ENCODE assay signal across 15 cellular contexts in genomic region chr20:10784337-10785183, GRCh38.
A peak's percentile ranks its signal among the peaks of the same experiment; 100 is the strongest.
DNase-seq lines count a peak whose midpoint lies in the region; ATAC-seq and TF ChIP-seq lines count a peak whose summit lies in the region.
"Had no signal": no experiment of that assay in that cellular context is flagged by ENCODE, and none has a peak within 500 bp of the region (broad histone marks: within the 10 kb centered on the region; RNA-seq: fewer than 3 reads in every experiment).

No MANE protein-coding gene starts in this region.

- H3K4me1 ChIP-seq in OCI-LY3 (ENCODE audit: low read length) (peaks cover 55% of the 10 kb centered on the region), hepatocyte (ENCODE audit: insufficient read depth) (peaks cover 6% of the 10 kb centered on the region)
- H3K4me1 ChIP-seq: sigmoid colon, upper lobe of right lung had no signal

- in situ Hi-C loops in ACHN (cut with HindIII; ENCODE audit: low pct_ligation_motif_present, low pct_unique_long_range_greater_than_20kb, low sequenced_read_pairs), result no loop called here

- peak overlapping the region; percentile 48 for H3K4me2 ChIP-seq in OCI-LY3 (ENCODE audit: low read length)
- peak overlapping the region; percentile 18 for H3K4me2 ChIP-seq in hepatocyte

- H4K20me1 ChIP-seq in OCI-LY3 (ENCODE audit: insufficient read depth, low read length) (no peaks in the 10 kb centered on the region), hepatocyte (ENCODE audit: insufficient read depth, poor library complexity, severe bottlenecking) (no peaks in the 10 kb centered on the region)

- H3K9me2 ChIP-seq in hepatocyte (replicated peaks; ENCODE audit: insufficient read depth), result no peaks in the 10 kb centered on the region

- DNase-seq in NCI-H510A treated with DMSO at 0.1 percent for 48 hours (lab: John Stamatoyannopoulos, UW), result peak; percentile 82
- DNase-seq in NCI-H510A (lab: John Stamatoyannopoulos, UW), result no peak
- peak; percentile 21 for DNase-seq in hepatocyte (ENCODE audit: low spot score)
- DNase-seq in AG08395 (ENCODE audit: low spot score), result no peak
- no peak for DNase-seq in ACHN
- no peak for DNase-seq in stimulated activated naive CD4-positive, alpha-beta T cell treated with Interleukin-2 at 50 U/mL for 16 hours (lab: John Stamatoyannopoulos, UW)
- DNase-seq: activated gamma-delta T cell treated with Interleukin-2 at 50 U/mL for 16 hours; CD8-positive, alpha-beta memory T cell; NCI-H1092; sigmoid colon; stimulated activated CD4-positive, alpha-beta T cell treated with anti-CD3 and anti-CD28 coated beads, Interleukin-4, amount 100 ng/mL, for 4 hours; upper lobe of right lung had no signal

- H3K27ac ChIP-seq in OCI-LY3 (ENCODE audit: low read length), result no peak overlapping the region
- peak overlapping the region; percentile 27 for H3K27ac ChIP-seq in hepatocyte
- H3K27ac ChIP-seq: sigmoid colon, upper lobe of right lung had no signal

- no peak overlapping the region for H3K9ac ChIP-seq in OCI-LY3 (ENCODE audit: low read length)

- no peaks in the 10 kb centered on the region for H3K27me3 ChIP-seq in OCI-LY3 (ENCODE audit: low read depth, low read length)
- no peaks in the 10 kb centered on the region for H3K27me3 ChIP-seq in hepatocyte
- H3K27me3 ChIP-seq: sigmoid colon, upper lobe of right lung had no signal

- no peak for ATAC-seq in GM19455 (IDR thresholded peaks at IDR 0.05; ENCODE audit: unreplicated experiment)
- ATAC-seq: SK-N-SH treated with all-trans-retinoic acid at 6 μM for 48 hours, upper lobe of right lung had no signal

- H3K36me3 ChIP-seq in OCI-LY3 (replicated peaks; ENCODE audit: low read depth, low read length) (no peaks in the 10 kb centered on the region), hepatocyte (replicated peaks; ENCODE audit: insufficient read depth, low read depth) (no peaks in the 10 kb centered on the region)
- H3K36me3 ChIP-seq: sigmoid colon, upper lobe of right lung had no signal

- H3K9me3 ChIP-seq in OCI-LY3 (ENCODE audit: insufficient read depth, low read length) (no peaks in the 10 kb centered on the region), hepatocyte (ENCODE audit: low read depth) (no peaks in the 10 kb centered on the region)
- H3K9me3 ChIP-seq: sigmoid colon, upper lobe of right lung had no signal

- no peak for TF ChIP-seq CTCF in OCI-LY3 (IDR thresholded peaks at IDR 0.05; ENCODE audit: low read depth, low read length)
- TF ChIP-seq CTCF in hepatocyte (IDR thresholded peaks at IDR 0.05; ENCODE audit: poor library complexity), result no peak

- 74% methylated on average over 8 of the region's 8 CpGs for WGBS in hepatocyte (ENCODE audit: low lambda C conversion rate, missing lambda C conversion rate)

- H2AFZ ChIP-seq in OCI-LY3 (ENCODE audit: low read depth, low read length) (no peak overlapping the region), hepatocyte (no peak overlapping the region)

- H3K79me2 ChIP-seq in OCI-LY3 (ENCODE audit: low read length) (no peaks in the 10 kb centered on the region), hepatocyte (no peaks in the 10 kb centered on the region)

- H3K4me3 ChIP-seq in OCI-LY3 (ENCODE audit: low read length) (peak overlapping the region; percentile 20; the same call in 1 of the 2 replicates), hepatocyte (no peak overlapping the region)
- H3K4me3 ChIP-seq: sigmoid colon, upper lobe of right lung had no signal

Comparison
In these comparisons a context has a peak if more than half of its experiments do, and no peak if none do; other contexts are left out.
1. DNase-seq: peak in NCI-H510A treated with DMSO at 0.1 percent for 48 hours (single experiment) and hepatocyte (single experiment); none in NCI-H510A (single experiment), AG08395 (single experiment), ACHN (single experiment) and stimulated activated naive CD4-positive, alpha-beta T cell treated with Interleukin-2 at 50 U/mL for 16 hours (single experiment).